Comparison of ENCODE assay signal across 35 cellular contexts in the genomic region with DNA sequence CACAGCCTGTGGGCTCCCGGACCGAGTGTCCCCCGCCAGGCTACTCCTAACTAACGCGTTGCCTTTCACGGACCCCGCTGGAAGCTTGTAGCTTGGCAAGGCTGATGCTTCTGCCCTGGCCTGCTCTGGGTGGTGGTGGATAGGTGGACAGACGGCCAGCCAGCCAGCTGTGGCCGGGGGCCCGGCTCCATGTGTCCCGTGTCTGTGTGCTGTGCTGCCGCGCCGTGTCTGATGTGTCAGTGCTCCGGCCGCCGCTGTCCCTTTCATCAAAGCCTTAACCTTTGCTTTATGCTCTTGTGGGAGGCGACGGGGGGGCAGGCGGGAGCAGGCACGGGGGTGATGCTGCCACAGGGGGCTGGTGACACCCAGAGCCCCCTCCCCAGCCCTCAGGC. TPM values are rescaled to one million over a fixed set of nuclear protein-coding genes. Genes with fewer than 3 reads are reported as not detected.
"Had no signal": no experiment of that assay in that cellular context is flagged by ENCODE, and none has a peak within 500 bp of the region (broad histone marks: within the 10 kb centered on the region; RNA-seq: fewer than 3 reads in every experiment).

No MANE protein-coding gene starts in this region.

- H3K36me3 ChIP-seq: MG63, Peyer's patch, WERI-Rb-1 had no signal

- H3K27ac ChIP-seq: ascending aorta, Peyer's patch, WERI-Rb-1 had no signal

- H3K4me3 ChIP-seq: ascending aorta, MG63, Peyer's patch had no signal

- DNase-seq: activated CD4-positive, alpha-beta memory T cell treated with anti-CD3 and anti-CD28 coated beads, Interleukin-2, amount 10 ng/mL, durations not matched to agents 7 days and 5 days; activated CD4-positive, alpha-beta T cell treated with anti-CD3 and anti-CD28 coated beads for 1 hour; activated CD4-positive, alpha-beta T cell treated with anti-CD3 and anti-CD28 coated beads for 48 hours; activated CD4-positive, CD25-positive, alpha-beta regulatory T cell; activated CD8-positive, alpha-beta memory T cell treated with anti-CD3 and anti-CD28 coated beads for 24 hours; activated CD8-positive, alpha-beta memory T cell treated with anti-CD3 and anti-CD28 coated beads, Interleukin-2, amount 10 ng/mL, durations not matched to agents 7 days and 5 days; activated CD8-positive, alpha-beta memory T cell treated with anti-CD3 and anti-CD28 coated beads, Interleukin-2, amount 50 U/mL, for 48 hours; activated effector memory CD4-positive, alpha-beta T cell treated with Interleukin-2 at 50 U/mL for 16 hours; activated naive CD4-positive, alpha-beta T cell treated with anti-CD3 and anti-CD28 coated beads, Interleukin-2, amount 50 U/mL, for 16 hours; activated naive CD8-positive, alpha-beta T cell treated with anti-CD3 and anti-CD28 coated beads for 36 hours; activated T-cell treated with anti-CD3 and anti-CD28 coated beads, Interleukin-2, amount 50 U/mL, for 48 hours; amygdala; Kasumi-1; MG63; NCI-H1048; NCI-H1105 treated with DMSO at 0.1 percent for 48 hours; NCI-H1436; NCI-H1694; NCI-H2029; NCI-H2107; NCI-H2171; NCI-H510A; NCI-H526; NCI-H748 treated with DMSO at 0.1 percent for 48 hours; NK-92 treated with Interleukin-12 subunit alpha and Interleukin-12 subunit beta, amount 100 ng/mL, for 24 hours; PC-3; Peyer's patch; RPMI8226; SIG-M5; T1000; WERI-Rb-1 had no signal

- H3K36me3 Mint-ChIP-seq: activated CD8-positive, alpha-beta memory T cell treated with anti-CD3 and anti-CD28 coated beads, Interleukin-2, amount 10 ng/mL, durations not matched to agents 7 days and 5 days; activated naive CD8-positive, alpha-beta T cell treated with anti-CD3 and anti-CD28 coated beads for 36 hours had no signal

- H3K27me3 ChIP-seq: ascending aorta, MG63, Peyer's patch had no signal

- H3K27me3 Mint-ChIP-seq: activated CD4-positive, alpha-beta memory T cell treated with anti-CD3 and anti-CD28 coated beads, Interleukin-2, amount 10 ng/mL, durations not matched to agents 7 days and 5 days; activated CD8-positive, alpha-beta memory T cell treated with anti-CD3 and anti-CD28 coated beads, Interleukin-2, amount 10 ng/mL, durations not matched to agents 7 days and 5 days; activated naive CD8-positive, alpha-beta T cell treated with anti-CD3 and anti-CD28 coated beads for 36 hours had no signal

- H3K27ac Mint-ChIP-seq: activated CD4-positive, alpha-beta memory T cell treated with anti-CD3 and anti-CD28 coated beads, Interleukin-2, amount 10 ng/mL, durations not matched to agents 7 days and 5 days; activated CD8-positive, alpha-beta memory T cell treated with anti-CD3 and anti-CD28 coated beads, Interleukin-2, amount 10 ng/mL, durations not matched to agents 7 days and 5 days; activated naive CD8-positive, alpha-beta T cell treated with anti-CD3 and anti-CD28 coated beads for 36 hours had no signal

- ATAC-seq: activated CD8-positive, alpha-beta memory T cell treated with anti-CD3 and anti-CD28 coated beads, Interleukin-2, amount 10 ng/mL, durations not matched to agents 7 days and 5 days; PC-3; Right ventricle myocardium inferior had no signal

- H3K9me3 Mint-ChIP-seq: activated CD4-positive, alpha-beta memory T cell treated with anti-CD3 and anti-CD28 coated beads, Interleukin-2, amount 10 ng/mL, durations not matched to agents 7 days and 5 days; activated naive CD8-positive, alpha-beta T cell treated with anti-CD3 and anti-CD28 coated beads for 36 hours had no signal

- H3K9me3 ChIP-seq: ascending aorta, MG63, Peyer's patch had no signal

- H3K4me3 Mint-ChIP-seq: activated CD4-positive, alpha-beta memory T cell treated with anti-CD3 and anti-CD28 coated beads, Interleukin-2, amount 10 ng/mL, durations not matched to agents 7 days and 5 days; activated CD8-positive, alpha-beta memory T cell treated with anti-CD3 and anti-CD28 coated beads, Interleukin-2, amount 10 ng/mL, durations not matched to agents 7 days and 5 days; activated naive CD8-positive, alpha-beta T cell treated with anti-CD3 and anti-CD28 coated beads for 36 hours had no signal

- H3K4me1 Mint-ChIP-seq: activated CD4-positive, alpha-beta memory T cell treated with anti-CD3 and anti-CD28 coated beads, Interleukin-2, amount 10 ng/mL, durations not matched to agents 7 days and 5 days; activated CD8-positive, alpha-beta memory T cell treated with anti-CD3 and anti-CD28 coated beads, Interleukin-2, amount 10 ng/mL, durations not matched to agents 7 days and 5 days had no signal

- H3K4me1 ChIP-seq: ascending aorta, Peyer's patch had no signal

RNA-seq across cellular contexts. Expression of a gene that starts 5.0 kb away (rescaled TPM):
- total RNA-seq: activated CD8-positive, alpha-beta memory T cell treated with anti-CD3 and anti-CD28 coated beads, Interleukin-2, amount 10 ng/mL, durations not matched to agents 7 days and 5 days; activated naive CD8-positive, alpha-beta T cell treated with anti-CD3 and anti-CD28 coated beads for 36 hours; ascending aorta; PC-3; SK-MEL-5; T-helper 1 cell treated with Interleukin-12 subunit alpha and Interleukin-12 subunit beta and Interleukin-4 antibody, amounts not matched to agents 30 ng/mL and 1 ng/mL, for 36 hours had no signal
